8 cellular contexts compared by ENCODE assay signal in genomic region chrX:44872817-44873414, GRCh38. TPM values are rescaled to one million over a fixed set of nuclear protein-coding genes. Genes with fewer than 3 reads are reported as not detected.
DNase-seq lines count a peak whose midpoint lies in the region; ATAC-seq, FAIRE-seq and TF ChIP-seq lines count a peak whose summit lies in the region.

Gene KDM6A (plus strand): TSS chrX:44873188. CDS start chrX:44873552, 364 bp downstream.

- no peak within 1 kb of the TSS; the same call in none of the 2 replicates for H3K18ac ChIP-seq in H1 (ENCODE audit: extremely low read depth, low read length)

- H3K27ac Mint-ChIP-seq in memory B cell: peak within 1 kb of the TSS; percentile 94

- peaks cover 4% of the 10 kb centered on the region; the same call in 1 of the 2 replicates for H3K23me2 ChIP-seq in H1 (ENCODE audit: low read depth, low read length)

- no peak within 1 kb of the TSS for H3K23ac ChIP-seq in H1 (ENCODE audit: insufficient read length)

- H2BK120ac ChIP-seq in H1 (replicated peaks; ENCODE audit: low read depth, low read length): no peak within 1 kb of the TSS

- peaks cover 0 to 3% (median 0%) of the 10 kb centered on the region in 4 experiments; a peak in 1 of 8 replicates for H3K36me3 ChIP-seq in H1 (ENCODE audit: control insufficient read depth in 2 of 4, insufficient read depth in 4 of 4, low read length in 3 of 4)

- H3K27me3 Mint-ChIP-seq in memory B cell: no peaks in the 10 kb centered on the region

- H2AFZ ChIP-seq in H1 (ENCODE audit: low read length): no peak within 1 kb of the TSS

- peak within 1 kb of the TSS; percentile 93 for H4K8ac ChIP-seq in H1 (ENCODE audit: extremely low read depth, insufficient read depth, low read length)

- POLR2A ChIA-PET in H1 (lab: Charles Lee; ENCODE audit: partially characterized antibody): interaction anchor here (0.5 to 1.0 kb wide), 6 partner anchors 60 to 157 kb away, joined by 3 to 5 read pairs (median 3); no protein-coding TSS in a partner anchor

- H3K9me3 Mint-ChIP-seq in memory B cell: no peaks in the 10 kb centered on the region

- peak within 1 kb of the TSS; percentile 92 for H3K4me3 Mint-ChIP-seq in memory B cell

- peaks cover 5% of the 10 kb centered on the region for H3K4me1 Mint-ChIP-seq in memory B cell

- WGBS in H1 (ENCODE audit: extremely low coverage in 1 of 2, insufficient coverage in 1 of 2, insufficient read length in 1 of 2, insufficient replicate concordance in 2 of 2, low coverage in 1 of 2, low lambda C conversion rate in 2 of 2, missing lambda C conversion rate in 1 of 2), 2 experiments: 0% methylated on average over 3 of the region's 61 CpGs; no CpG with 5 or more reads in 1 of the 2 experiments

- DNase-seq in CMK (ENCODE audit: low read depth) (peak; percentile 92), GM20000 (ENCODE audit: low spot score) (peak; percentile 95), HT-29 (ENCODE audit: low spot score) (peak; percentile 98), NOMO-1 (lab: John Stamatoyannopoulos, UW; ENCODE audit: unreplicated experiment in 2 of 2) (peak; percentile 98), H1 (ENCODE audit: low read depth in 1 of 2, low spot score in 2 of 2) (peak; percentile 89 to 93), memory B cell (ENCODE audit: low spot score in 2 of 2) (peak; percentile 89 to 98)
- peak; percentile 80 to 99 (median 96) for DNase-seq in activated CD8-positive, alpha-beta memory T cell treated with anti-CD3 and anti-CD28 coated beads for 48 hours (ENCODE audit: low read depth in 2 of 3, low spot score in 2 of 3)
- DNase-seq in stimulated activated CD8-positive, alpha-beta memory T cell treated with anti-CD3 and anti-CD28 coated beads, Interleukin-12 subunit alpha, Interleukin-12 subunit beta, amount 100 ng/mL, for 24 hours (ENCODE audit: extremely low read depth): peak; percentile 87

- H2BK5ac ChIP-seq in H1 (ENCODE audit: low read depth, low read length): peak within 1 kb of the TSS; percentile 87; the same call in 1 of the 2 replicates

- peak within 1 kb of the TSS; percentile 76 to 94 (median 83) for H3K4me3 ChIP-seq in H1 (ENCODE audit: extremely low read depth in 1 of 4, insufficient read depth in 2 of 4, low read depth in 3 of 4, low read length in 4 of 4)

- no peak within 1 kb of the TSS for H3K4ac ChIP-seq in H1 (replicated peaks; ENCODE audit: insufficient read length, low read depth, low read length)

- H3K4me2 ChIP-seq in H1 (ENCODE audit: insufficient read depth in 1 of 2, low read depth in 2 of 2, low read length in 2 of 2): peak within 1 kb of the TSS; percentile 73 to 92

- H3K79me1 ChIP-seq in H1 (ENCODE audit: low read depth, low read length): no peaks in the 10 kb centered on the region

- CTCF ChIA-PET in H1 (lab: Charles Lee; ENCODE audit: partially characterized antibody): no interaction called here

- ATAC-seq in memory B cell (ENCODE audit: low read depth): peak; percentile 86

- TF ChIP-seq CTCF in GM20000 (IDR thresholded peaks at IDR 0.05; ENCODE audit: extremely low read depth, missing control alignments) (no peak), H1 (IDR thresholded peaks at IDR 0.05; ENCODE audit: control extremely low read depth in 1 of 3, insufficient read depth in 1 of 3, low read depth in 1 of 3, low read length in 3 of 3) (no peak)

- TF ChIP-seq POLR2A in H1 (IDR thresholded peaks at IDR 0.05; ENCODE audit: control extremely low read depth in 1 of 2, low read depth in 2 of 2, low read length in 2 of 2): peak in 1 of 2 experiments; percentile 33

- no peak within 1 kb of the TSS for H2BK20ac ChIP-seq in H1 (ENCODE audit: low read length)

- no peaks in the 10 kb centered on the region for H4K20me1 ChIP-seq in H1 (replicated peaks in 1 of 2; ENCODE audit: control insufficient read depth in 1 of 2, insufficient read depth in 2 of 2, low read length in 2 of 2)

- H3K79me2 ChIP-seq in H1 (ENCODE audit: control insufficient read depth in 1 of 2, insufficient read depth in 2 of 2, low read length in 2 of 2): peaks cover 3 to 48% of the 10 kb centered on the region in 2 experiments; a peak in 3 of 4 replicates

- no peak within 1 kb of the TSS for H2BK15ac ChIP-seq in H1 (ENCODE audit: low read length)

- no peak for FAIRE-seq in H1 (lab: Jason Lieb, UNC)

- H3K36me3 Mint-ChIP-seq in memory B cell: no peaks in the 10 kb centered on the region

- no peak within 1 kb of the TSS for H3K14ac ChIP-seq in H1 (ENCODE audit: insufficient read length)

- H3K27me3 ChIP-seq in H1 (replicated peaks in 1 of 4; ENCODE audit: control insufficient read depth in 3 of 4, extremely low read depth in 1 of 4, insufficient read depth in 3 of 4, low read length in 3 of 4): no peaks in the 10 kb centered on the region

- H3K4me1 ChIP-seq in H1 (replicated peaks in 1 of 4; ENCODE audit: control insufficient read depth in 3 of 4, insufficient read depth in 4 of 4, low read length in 3 of 4): peaks cover 0 to 3% (median 1%) of the 10 kb centered on the region in 4 experiments; a peak in 2 of 7 replicates

- H2BK12ac ChIP-seq in H1 (ENCODE audit: low read depth, low read length): no peak within 1 kb of the TSS

- H3K9ac ChIP-seq in H1 (replicated peaks in 1 of 4; ENCODE audit: extremely low read depth in 1 of 4, low read depth in 3 of 4, low read length in 3 of 4): peak within 1 kb of the TSS; percentile 78 to 96 (median 89)

- peak within 1 kb of the TSS; percentile 43 for H4K5ac ChIP-seq in H1 (ENCODE audit: insufficient read length, low read depth, low read length)

- H3K56ac ChIP-seq in H1 (replicated peaks; ENCODE audit: insufficient read length, low read depth, low read length): peak within 1 kb of the TSS; percentile 16

- H3K9me3 ChIP-seq in H1 (ENCODE audit: insufficient read depth in 2 of 2, low read depth in 1 of 2, low read length in 1 of 2): no peaks in the 10 kb centered on the region

- TF ChIP-seq EP300 in H1 (IDR thresholded peaks at IDR 0.05; ENCODE audit: borderline replicate concordance in 1 of 2, low read depth in 2 of 2, low read length in 2 of 2): no peak

- H4K91ac ChIP-seq in H1 (replicated peaks; ENCODE audit: insufficient read length, low read length): no peak within 1 kb of the TSS

- no peak within 1 kb of the TSS for H2AK5ac ChIP-seq in H1 (ENCODE audit: low read depth, low read length)

- no peak for TF ChIP-seq RAD21 in H1 (IDR thresholded peaks at IDR 0.05 in 1 of 2, conservative IDR thresholded peaks at IDR 0.05 in 1 of 2; ENCODE audit: low read depth in 2 of 2, low read length in 2 of 2)

- H3K27ac ChIP-seq in H1 (ENCODE audit: low read depth, low read length): peak within 1 kb of the TSS; percentile 86

TF ChIP-seq in H1, 55 proteins besides CTCF, POLR2A, EP300 and RAD21 (continues in another document):
- no peak for TF ChIP-seq SP1 (IDR thresholded peaks at IDR 0.05; ENCODE audit: low read depth, low read length)
- peak; percentile 85 for TF ChIP-seq CREB1 (IDR thresholded peaks at IDR 0.05)
- TF ChIP-seq YY1 (IDR thresholded peaks at IDR 0.05; ENCODE audit: low read depth, low read length): 0 out of 2 replicates have a peak, but pooled peaks have one; percentile 0
- peak; percentile 57; the same call in 1 of the 2 replicates for TF ChIP-seq CHD2 (IDR thresholded peaks at IDR 0.05; ENCODE audit: low read length)
- no peak for TF ChIP-seq SUZ12 (IDR thresholded peaks at IDR 0.05; ENCODE audit: low read length)
- peak; percentile 92 for TF ChIP-seq USF2 (IDR thresholded peaks at IDR 0.05; ENCODE audit: low read length)
- TF ChIP-seq E2F6 (IDR thresholded peaks at IDR 0.05): no peak
- no peak for TF ChIP-seq EZH2 (IDR thresholded peaks at IDR 0.05; ENCODE audit: low read depth, low read length, severe bottlenecking)
- peak; percentile 53; the same call in 1 of the 2 replicates for TF ChIP-seq TBP (IDR thresholded peaks at IDR 0.05; ENCODE audit: low read depth, low read length)
- no peak for TF ChIP-seq JUND (IDR thresholded peaks at IDR 0.05; ENCODE audit: low read length)
- TF ChIP-seq NRF1 (IDR thresholded peaks at IDR 0.05; ENCODE audit: low read depth, low read length): no peak
- TF ChIP-seq RFX5 (IDR thresholded peaks at IDR 0.05; ENCODE audit: borderline replicate concordance, low read depth, low read length): no peak
- TF ChIP-seq TAF1 (IDR thresholded peaks at IDR 0.05; ENCODE audit: low read depth, low read length): peak; percentile 70; the same call in 1 of the 2 replicates
- TF ChIP-seq PHF8 (conservative IDR thresholded peaks at IDR 0.05; ENCODE audit: low read depth, low read length): no peak
- no peak for TF ChIP-seq TAF7 (optimal IDR thresholded peaks at IDR 0.05; ENCODE audit: borderline replicate concordance, low read depth, low read length)
- peak; percentile 34; the same call in 1 of the 2 replicates for TF ChIP-seq SP2 (IDR thresholded peaks at IDR 0.05; ENCODE audit: low read length)
- no peak for TF ChIP-seq ZNF274 (IDR thresholded peaks at IDR 0.05; ENCODE audit: borderline replicate concordance, extremely low read depth, low read length)
- no peak for TF ChIP-seq SIN3A (conservative IDR thresholded peaks at IDR 0.05 in 1 of 2, IDR thresholded peaks at IDR 0.05 in 1 of 2; ENCODE audit: low read depth in 1 of 2, low read length in 2 of 2)
- no peak for TF ChIP-seq SIX5 (IDR thresholded peaks at IDR 0.05; ENCODE audit: low read depth, low read length)

RNA-seq across cellular contexts. Expression of gene KDM6A, which starts in this region (rescaled TPM):
- total RNA-seq in HT-29 (2014; rRNA removed; shearing (Covaris generic)): 13.8 and 16.3 TPM in 2 replicates
- total RNA-seq in H1 (2021; fragmentation: NEBNext Ultra II Directional; extraction: Animal tissue kit (Norgen Biotek cat#: 25700)): 58.4 and 59.6 TPM in 2 replicates
- polyA plus RNA-seq in H1 (2011; rRNA removed): 26.4 and 43.5 TPM in 2 replicates
- 40.0 TPM for polyA plus RNA-seq in H1 (2011; cell fraction: cytosol; rRNA removed)
- polyA plus RNA-seq in H1 (2011; cell fraction: nucleus; rRNA removed): 52.3 TPM
- 37.4 to 50.7 TPM (median 40.4 TPM) in 4 replicates for polyA plus RNA-seq in H1 (2012, experiment 1 of 2)
- 3.3 TPM for polyA plus RNA-seq in H1 (2012, experiment 2 of 2)
- polyA plus RNA-seq in H1 (2013, experiment 1 of 2): 64.7 TPM
- 64.0 TPM for polyA plus RNA-seq in H1 (2013, experiment 2 of 2)
- 168 and 220 TPM in 2 replicates for polyA minus RNA-seq in H1 (2011; rRNA and poly(A)+ RNA removed)
- polyA minus RNA-seq in H1 (2011; cell fraction: cytosol; rRNA and poly(A)+ RNA removed): 64.4 TPM
- 150 TPM for polyA minus RNA-seq in H1 (2011; cell fraction: nucleus; rRNA and poly(A)+ RNA removed)

Comparison
In these comparisons a context has a peak if more than half of its experiments do, and no peak if none do; other contexts are left out.
1. Peak in every context shown above with its lines: DNase-seq, ATAC-seq, H3K4me3 ChIP-seq and H3K27ac ChIP-seq.